In genomic region chr6:128425855-128426254, GRCh38 we compare ENCODE assay signal across 15 cellular contexts.
DNase-seq lines count a peak whose midpoint lies in the region; ATAC-seq and TF ChIP-seq lines count a peak whose summit lies in the region.
"Had no signal": no experiment of that assay in that cellular context is flagged by ENCODE, and none has a peak within 500 bp of the region (broad histone marks: within the 10 kb centered on the region; RNA-seq: fewer than 3 reads in every experiment).

No MANE protein-coding gene starts in this region.

- CTCF ChIA-PET in Calu3 (lab: Charles Lee), result no interaction called here

- TF ChIP-seq CTCF in Calu3 (IDR thresholded peaks at IDR 0.05; ENCODE audit: unreplicated experiment), result no peak
- no peak for TF ChIP-seq CTCF in HFFc6 (IDR thresholded peaks at IDR 0.05)

- H3K27ac Mint-ChIP-seq in Calu3 (ENCODE audit: unreplicated experiment), result peak overlapping the region; percentile 55
- H3K27ac Mint-ChIP-seq in HFFc6, result 0 out of 2 replicates have a peak overlapping the region, but pooled peaks have one; percentile 10
- H3K27ac Mint-ChIP-seq: CD4-positive, alpha-beta memory T cell had no signal

- H3K9me3 Mint-ChIP-seq in Calu3 (ENCODE audit: low read depth, unreplicated experiment) (no peaks in the 10 kb centered on the region), HFFc6 (no peaks in the 10 kb centered on the region)
- H3K9me3 Mint-ChIP-seq: CD4-positive, alpha-beta memory T cell had no signal

- peaks cover 4% of the 10 kb centered on the region for H3K36me3 Mint-ChIP-seq in Calu3 (ENCODE audit: insufficient read depth, unreplicated experiment)
- peaks cover 20% of the 10 kb centered on the region for H3K36me3 Mint-ChIP-seq in HFFc6 (ENCODE audit: low read depth)
- H3K36me3 Mint-ChIP-seq: CD4-positive, alpha-beta memory T cell had no signal

- intact Hi-C loops in Calu3 (cut with micrococcal nuclease; ENCODE audit: unreplicated experiment), result no loop called here

- ATAC-seq in GM21723 (IDR thresholded peaks at IDR 0.05; ENCODE audit: unreplicated experiment), result no peak
- ATAC-seq: A549 had no signal

- DNase-seq in Calu3, result no peak
- DNase-seq in HFFc6, result no peak
- peak; percentile 20 for DNase-seq in fibroblast of gingiva (ENCODE audit: low read depth)
- peak; percentile 18 for DNase-seq in stromal cell of bone marrow (ENCODE audit: low read depth)
- DNase-seq in activated CD8-positive, alpha-beta memory T cell treated with anti-CD3 and anti-CD28 coated beads, Interleukin-2, amount 50 U/mL, for 4 hours, result no peak
- no peak for DNase-seq in NCI-H2171 treated with DMSO at 0.1 percent for 48 hours (lab: John Stamatoyannopoulos, UW)
- DNase-seq: BE2C; CD4-positive, alpha-beta memory T cell; DMS153; DMS79 treated with DMSO at 0.1 percent for 48 hours; EL; HCEC 1CT; IMR-90 had no signal

- H3K4me1 Mint-ChIP-seq in Calu3 (ENCODE audit: low read depth, unreplicated experiment) (peaks cover 35% of the 10 kb centered on the region), HFFc6 (ENCODE audit: low read depth) (peaks cover 64% of the 10 kb centered on the region)
- H3K4me1 Mint-ChIP-seq: CD4-positive, alpha-beta memory T cell had no signal

- H3K4me3 Mint-ChIP-seq in Calu3 (ENCODE audit: low read depth, unreplicated experiment), result no peak overlapping the region
- no peak overlapping the region for H3K4me3 Mint-ChIP-seq in HFFc6
- H3K4me3 Mint-ChIP-seq: CD4-positive, alpha-beta memory T cell had no signal

- BruUV-seq in Calu3 (replicated peaks; lab: Mats Ljungman, UMichigan), result no TSS peak

- H3K27me3 Mint-ChIP-seq in Calu3 (ENCODE audit: unreplicated experiment) (no peaks in the 10 kb centered on the region), HFFc6 (ENCODE audit: insufficient read depth) (0 out of 2 replicates have a peak, but pooled peaks cover 1% of the 10 kb centered on the region)

Comparison
In these comparisons a context has a peak if more than half of its experiments do, and no peak if none do; other contexts are left out.
1. DNase-seq: peak in fibroblast of gingiva (single experiment) and stromal cell of bone marrow (single experiment); none in Calu3 (single experiment), HFFc6 (single experiment), activated CD8-positive, alpha-beta memory T cell treated with anti-CD3 and anti-CD28 coated beads, Interleukin-2, amount 50 U/mL, for 4 hours (single experiment) and NCI-H2171 treated with DMSO at 0.1 percent for 48 hours (single experiment).